ENCODE assay signal across 9 cellular contexts in the genomic region with DNA sequence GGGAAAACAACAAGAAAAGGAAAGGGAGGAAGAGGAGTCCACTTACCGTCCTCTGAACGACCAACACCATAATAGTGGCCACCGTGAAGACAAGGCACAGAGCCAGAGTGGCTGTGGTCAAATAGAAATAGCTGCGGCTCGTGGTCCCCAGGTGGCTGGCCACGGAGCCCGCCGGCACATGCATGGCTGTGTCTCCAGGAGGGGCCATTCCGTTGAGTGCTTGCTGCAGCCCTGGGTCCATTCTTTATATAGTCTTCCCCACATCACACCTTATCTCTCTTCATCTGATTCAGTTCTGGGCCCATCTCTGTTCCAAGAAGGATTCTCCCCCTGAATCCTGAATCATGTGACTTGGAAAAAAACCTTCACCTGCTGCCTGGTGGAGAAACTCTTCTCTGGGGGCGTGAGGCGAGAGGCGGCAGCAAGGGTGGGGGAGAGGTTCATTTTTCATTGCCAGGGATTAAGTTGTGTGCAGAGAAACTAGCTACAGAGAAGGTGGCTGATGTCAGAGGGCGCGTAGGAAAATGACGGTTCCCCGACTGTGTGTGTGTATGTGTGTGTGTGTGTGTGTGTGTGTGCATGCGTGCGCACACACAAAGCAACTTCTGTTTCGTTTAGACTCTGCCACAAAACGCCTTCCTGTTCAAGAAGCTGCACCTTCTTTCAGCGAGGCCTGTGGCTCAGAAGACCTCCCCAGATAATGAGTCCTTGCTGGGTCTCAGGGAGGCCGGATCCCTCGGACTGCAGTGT. TPM values are rescaled to one million over a fixed set of nuclear protein-coding genes. Genes with fewer than 3 reads are reported as not detected.
DNase-seq lines count a peak whose midpoint lies in the region; ATAC-seq and TF ChIP-seq lines count a peak whose summit lies in the region.
"Had no signal": no experiment of that assay in that cellular context is flagged by ENCODE, and none has a peak within 500 bp of the region (broad histone marks: within the 10 kb centered on the region; RNA-seq: fewer than 3 reads in every experiment).

TNFSF8 (minus strand) TSS at position 529 of the 750 bp plus-strand sequence; CDS start at position 241, 288 bp downstream.

- ATAC-seq in GM18858 (IDR thresholded peaks at IDR 0.05; ENCODE audit: unreplicated experiment), result no peak

- no peak within 1 kb of the TSS for H3K9ac ChIP-seq in rectal smooth muscle tissue (ENCODE audit: low read length)
- H3K9ac ChIP-seq: parathyroid adenoma had no signal

- TF ChIP-seq CTCF in GM10248 (IDR thresholded peaks at IDR 0.05; ENCODE audit: control extremely low read depth, extremely low read depth, low read depth, missing control alignments), result no peak

- in situ Hi-C loops in SK-MEL-5 (cut with HindIII; ENCODE audit: low pct_unique_long_range_greater_than_20kb, low sequenced_read_pairs), result no loop called here

- CTCF ChIA-PET in GM10248 (lab: Yijun Ruan, JAX), result interaction anchor here (1.8 to 2.8 kb wide), 3 partner anchors 12 to 20 kb away, joined by 9 to 20 read pairs (median 10); no protein-coding TSS in a partner anchor

- POLR2A ChIA-PET in GM10248 (lab: Yijun Ruan, JAX), result no interaction called here

- H3K27ac ChIP-seq in rectal smooth muscle tissue (ENCODE audit: low read depth, low read length), result peak within 1 kb of the TSS; percentile 3
- H3K27ac ChIP-seq: parathyroid adenoma had no signal

- DNase-seq in GM10248 (ENCODE audit: extremely low spot score), result peak; percentile 27
- DNase-seq in SK-MEL-5 (ENCODE audit: low read depth, low spot score), result peak; percentile 19
- peak; percentile 69 for DNase-seq in activated naive CD4-positive, alpha-beta T cell treated with anti-CD3 and anti-CD28 coated beads, Interleukin-2, amount 50 U/mL, for 16 hours
- DNase-seq in SHP77 (lab: John Stamatoyannopoulos, UW), result no peak
- DNase-seq in dedifferentiated amniotic fluid mesenchymal stem cell (ENCODE audit: extremely low spot score), result no peak
- DNase-seq in NCI-H1417 (lab: John Stamatoyannopoulos, UW), result no peak

- H3K36me3 ChIP-seq in rectal smooth muscle tissue (ENCODE audit: control insufficient read depth, insufficient read depth, low read length), result no peaks in the 10 kb centered on the region

- H3K4me3 ChIP-seq in rectal smooth muscle tissue (ENCODE audit: low read length), result peak within 1 kb of the TSS; percentile 42

- H3K27me3 ChIP-seq in rectal smooth muscle tissue (ENCODE audit: control insufficient read depth, insufficient read depth, low read length), result no peaks in the 10 kb centered on the region

- no peaks in the 10 kb centered on the region for H3K4me1 ChIP-seq in rectal smooth muscle tissue (ENCODE audit: control insufficient read depth, insufficient read depth, low read length)
- H3K4me1 ChIP-seq: parathyroid adenoma had no signal

RNA-seq across cellular contexts. Expression of gene TNFSF8, which starts in this region (rescaled TPM):
- not detected in 2 replicates for total RNA-seq in SK-MEL-5 (2014; rRNA removed; shearing (Covaris generic))
- not detected in 2 replicates for polyA plus RNA-seq in SK-MEL-5 (2015; cell fraction: cytosol; rRNA removed)
- polyA plus RNA-seq in SK-MEL-5 (2015; cell fraction: nucleus; rRNA removed), result 0.41 TPM in 1 of 2 replicates, not detected in the other

Comparison
In these comparisons a context has a peak if more than half of its experiments do, and no peak if none do; other contexts are left out.
1. Peak in DNase-seq in SK-MEL-5; RNA of the gene not detected or under 1 TPM.
2. DNase-seq: peak in GM10248 (single experiment) and activated naive CD4-positive, alpha-beta T cell treated with anti-CD3 and anti-CD28 coated beads, Interleukin-2, amount 50 U/mL, for 16 hours (single experiment); none in SHP77 (0 of 2), dedifferentiated amniotic fluid mesenchymal stem cell (single experiment) and NCI-H1417 (0 of 3).